In the genomic region with DNA sequence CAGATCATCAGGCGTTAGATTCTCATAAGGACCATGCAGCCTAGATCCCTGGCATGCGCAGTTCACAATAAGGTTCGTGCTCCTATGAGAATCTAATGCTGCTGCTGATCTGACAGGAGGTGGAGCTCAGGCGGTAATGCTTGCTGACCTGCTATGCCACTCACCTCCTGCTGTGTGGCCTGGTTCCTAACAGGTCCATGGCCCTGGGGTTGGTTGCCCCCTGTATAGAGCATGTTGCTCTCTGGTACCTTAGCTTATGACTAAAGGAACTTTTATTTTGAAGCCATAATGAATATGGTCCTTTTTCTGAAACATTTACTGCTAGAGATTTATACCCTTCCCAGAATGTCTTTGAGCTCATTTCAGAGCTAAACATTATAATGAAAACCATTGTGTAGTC, we compare ENCODE assay signal across 2 cellular contexts.
TF ChIP-seq lines count a peak whose summit lies in the region.

No MANE protein-coding gene starts in this region.

TF ChIP-seq in SK-N-SH, 30 proteins besides CTCF, POLR2A, EP300 and RAD21 (continued from another document):
- TF ChIP-seq TEAD4 (IDR thresholded peaks at IDR 0.05; ENCODE audit: borderline replicate concordance, insufficient read depth), result no peak

TF ChIP-seq in SK-N-SH treated with all-trans-retinoic acid at 6 μM for 48 hours, 23 proteins besides CTCF, POLR2A, EP300 and RAD21 (continued from another document):
- TF ChIP-seq, protein P1, sequence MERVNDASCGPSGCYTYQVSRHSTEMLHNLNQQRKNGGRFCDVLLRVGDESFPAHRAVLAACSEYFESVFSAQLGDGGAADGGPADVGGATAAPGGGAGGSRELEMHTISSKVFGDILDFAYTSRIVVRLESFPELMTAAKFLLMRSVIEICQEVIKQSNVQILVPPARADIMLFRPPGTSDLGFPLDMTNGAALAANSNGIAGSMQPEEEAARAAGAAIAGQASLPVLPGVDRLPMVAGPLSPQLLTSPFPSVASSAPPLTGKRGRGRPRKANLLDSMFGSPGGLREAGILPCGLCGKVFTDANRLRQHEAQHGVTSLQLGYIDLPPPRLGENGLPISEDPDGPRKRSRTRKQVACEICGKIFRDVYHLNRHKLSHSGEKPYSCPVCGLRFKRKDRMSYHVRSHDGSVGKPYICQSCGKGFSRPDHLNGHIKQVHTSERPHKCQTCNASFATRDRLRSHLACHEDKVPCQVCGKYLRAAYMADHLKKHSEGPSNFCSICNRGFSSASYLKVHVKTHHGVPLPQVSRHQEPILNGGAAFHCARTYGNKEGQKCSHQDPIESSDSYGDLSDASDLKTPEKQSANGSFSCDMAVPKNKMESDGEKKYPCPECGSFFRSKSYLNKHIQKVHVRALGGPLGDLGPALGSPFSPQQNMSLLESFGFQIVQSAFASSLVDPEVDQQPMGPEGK (CRISPR knock-in tag; IDR thresholded peaks at IDR 0.05; ENCODE audit: borderline replicate concordance), result no peak
